8 cellular contexts compared by ENCODE assay signal in the genomic region with DNA sequence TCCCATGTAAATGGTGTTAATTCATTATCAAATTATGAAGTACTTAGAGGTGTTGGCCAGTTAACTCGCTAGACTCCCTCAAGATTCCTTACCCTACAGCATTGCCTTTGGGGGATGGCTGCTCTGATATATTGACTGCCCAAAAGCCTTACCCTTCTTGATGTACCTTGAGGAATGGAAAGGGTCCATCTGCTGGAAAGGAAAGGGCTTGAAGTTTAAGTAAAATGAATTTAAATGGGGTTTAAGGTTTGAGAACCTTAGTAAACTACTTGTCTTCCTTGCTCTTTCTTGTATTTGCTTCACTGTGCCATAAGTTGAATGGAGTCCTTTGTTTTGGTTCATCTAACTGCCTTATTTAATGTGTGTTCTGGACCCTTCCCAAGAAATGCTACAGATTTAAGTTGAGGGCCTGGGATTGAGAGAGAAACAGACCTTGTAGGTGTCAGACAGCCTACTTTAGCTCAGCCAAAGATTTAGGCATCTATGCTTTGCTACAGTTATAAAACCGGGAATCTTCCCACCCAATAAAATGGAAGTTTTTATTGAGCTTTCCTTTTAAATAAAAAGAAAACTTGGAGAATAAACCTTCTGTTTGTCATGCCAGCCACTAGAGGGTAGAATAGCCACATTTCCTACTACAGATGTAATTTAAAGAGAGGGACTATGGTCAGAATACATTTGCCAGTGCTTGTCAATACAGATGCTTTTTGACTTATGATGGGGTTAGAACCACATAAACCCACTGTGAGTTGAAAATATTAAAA. TPM values are rescaled to one million over a fixed set of nuclear protein-coding genes. Genes with fewer than 3 reads are reported as not detected.
DNase-seq lines count a peak whose midpoint lies in the region; ATAC-seq and TF ChIP-seq lines count a peak whose summit lies in the region.

No MANE protein-coding gene starts in this region.

- peak overlapping the region in 1 of 2 donors; percentile 39 for H3K9ac ChIP-seq in liver (ENCODE audit: low read depth in 1 of 2, low read length in 2 of 2)

- peaks cover 2% of the 10 kb centered on the region for H3K9me3 Mint-ChIP-seq in type B pancreatic cell

- no peaks in the 10 kb centered on the region for H3K27me3 Mint-ChIP-seq in type B pancreatic cell

- peak overlapping the region; percentile 27 for H3K27ac Mint-ChIP-seq in type B pancreatic cell

- H3K27ac ChIP-seq in liver (ENCODE audit: low read depth in 1 of 2, low read length in 2 of 2) = no peak overlapping the region

- H3K4me3 Mint-ChIP-seq in type B pancreatic cell = no peak overlapping the region

- peaks cover 0 to 4% (median 0%) of the 10 kb centered on the region in 4 donors for H3K36me3 ChIP-seq in liver (ENCODE audit: control insufficient read depth in 4 of 4, insufficient read depth in 3 of 4, low read depth in 1 of 4, low read length in 3 of 4)

- peaks cover 13% of the 10 kb centered on the region for H3K4me1 Mint-ChIP-seq in type B pancreatic cell (ENCODE audit: unreplicated experiment)

- no peaks in the 10 kb centered on the region for H3K9me3 ChIP-seq in liver (ENCODE audit: control insufficient read depth in 4 of 4, low read length in 3 of 4)

- WGBS in liver = 48% methylated on average over 2 of the region's 2 CpGs

- peak; percentile 56 for ATAC-seq in HG02759 (IDR thresholded peaks at IDR 0.05; ENCODE audit: unreplicated experiment)
- ATAC-seq in HG03139 (IDR thresholded peaks at IDR 0.05; ENCODE audit: unreplicated experiment) = no peak
- ATAC-seq in HG03196 (IDR thresholded peaks at IDR 0.05; ENCODE audit: unreplicated experiment) = no peak

- peak; percentile 15 for DNase-seq in GM10266 (ENCODE audit: extremely low spot score)
- DNase-seq in NCI-H524 treated with DMSO at 0.1 percent for 48 hours (lab: John Stamatoyannopoulos, UW) = peak; percentile 39
- peak; percentile 58 for DNase-seq in cerebellar cortex (ENCODE audit: low spot score)
- no peak for DNase-seq in type B pancreatic cell (ENCODE audit: extremely low spot score, unreplicated experiment)

- no peak overlapping the region for H3K4me3 ChIP-seq in liver (ENCODE audit: low read depth in 1 of 3, low read length in 3 of 3)

- peaks cover 5% of the 10 kb centered on the region for H3K36me3 Mint-ChIP-seq in type B pancreatic cell

- peaks cover 3 to 7% (median 4%) of the 10 kb centered on the region in 4 donors for H3K4me1 ChIP-seq in liver (ENCODE audit: control insufficient read depth in 4 of 4, insufficient read depth in 4 of 4, low read length in 3 of 4)

- peak; percentile 92 to 94 for TF ChIP-seq RAD21 in liver (IDR thresholded peaks at IDR 0.05)

- TF ChIP-seq CTCF in GM10266 (IDR thresholded peaks at IDR 0.05; ENCODE audit: control insufficient read depth, insufficient read depth, low read depth, missing control alignments) = peak; percentile 50
- peak; percentile 72 for TF ChIP-seq CTCF in liver (IDR thresholded peaks at IDR 0.05; ENCODE audit: low read depth, low read length, missing input control)
- TF ChIP-seq CTCF in type B pancreatic cell (conservative IDR thresholded peaks at IDR 0.05) = peak; percentile 82

- H3K27me3 ChIP-seq in liver (ENCODE audit: control insufficient read depth in 4 of 4, insufficient read depth in 4 of 4, low read length in 3 of 4) = no peaks in the 10 kb centered on the region

TF ChIP-seq in liver, 16 proteins besides CTCF, POLR2A, EP300 and RAD21:
- TF ChIP-seq YY1 (IDR thresholded peaks at IDR 0.05) = no peak
- TF ChIP-seq HNF4A (conservative IDR thresholded peaks at IDR 0.05) = peak in 1 of 2 donors; percentile 10

RNA-seq across cellular contexts. Expression of gene CMSS1, which starts 25.3 kb away (rescaled TPM):
- total RNA-seq in liver (1 to 10 TPM; 3.8 to 5.3 TPM), type B pancreatic cell (ENCODE audit: low replicate concordance) (14.5 and 34.1 TPM in 2 replicates)
- polyA plus RNA-seq in liver = 10 to 100 TPM in 1 of 2 donors, 1 to 10 TPM in 1; 9.7 to 19.5 TPM
